Comparison of ENCODE assay signal across 19 cellular contexts in the genomic region with DNA sequence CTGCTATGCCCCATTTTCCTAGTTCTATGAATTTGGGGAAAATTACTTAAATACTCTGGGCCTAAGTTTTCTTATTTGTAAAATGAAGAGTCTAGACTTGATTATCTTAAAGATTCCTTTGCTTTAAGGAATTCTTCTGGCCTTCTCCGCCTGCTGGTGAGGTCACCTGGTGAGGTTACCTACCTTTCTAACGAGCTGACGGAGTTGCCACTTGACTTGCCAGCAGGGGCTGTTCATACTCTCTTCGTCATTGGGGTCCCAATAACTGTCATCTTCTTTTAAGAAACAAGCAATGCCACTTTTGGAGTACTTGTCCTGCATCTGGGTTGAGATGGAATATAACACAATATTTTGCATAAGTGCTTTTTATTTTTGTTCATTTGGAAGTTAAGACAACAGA. TPM values are rescaled to one million over a fixed set of nuclear protein-coding genes. Genes with fewer than 3 reads are reported as not detected.
DNase-seq lines count a peak whose midpoint lies in the region; ATAC-seq and TF ChIP-seq lines count a peak whose summit lies in the region.
"Had no signal": no experiment of that assay in that cellular context is flagged by ENCODE, and none has a peak within 500 bp of the region (broad histone marks: within the 10 kb centered on the region; RNA-seq: fewer than 3 reads in every experiment).

No MANE protein-coding gene starts in this region.

- no peaks in the 10 kb centered on the region for H3K27me3 Mint-ChIP-seq in activated CD8-positive, alpha-beta T cell treated with anti-CD3 and anti-CD28 coated beads, Interleukin-2, amount 10 ng/mL, durations not matched to agents 7 days and 5 days (ENCODE audit: low read depth)
- H3K27me3 Mint-ChIP-seq in activated CD8-positive, alpha-beta T cell treated with anti-CD3 and anti-CD28 coated beads for 36 hours, result no peaks in the 10 kb centered on the region
- H3K27me3 Mint-ChIP-seq in CD8-positive, alpha-beta memory T cell, result no peaks in the 10 kb centered on the region
- peaks cover 11% of the 10 kb centered on the region for H3K27me3 Mint-ChIP-seq in endothelial cell (ENCODE audit: unreplicated experiment)
- H3K27me3 Mint-ChIP-seq: activated B cell treated with CpG ODN at 0.5 μM for 24 hours had no signal

- intact Hi-C loops in activated CD8-positive, alpha-beta T cell treated with anti-CD3 and anti-CD28 coated beads for 36 hours (cut with micrococcal nuclease), result no loop called here
- intact Hi-C loops in psoas muscle (cut with DNase I), result no loop called here

- H3K4me3 Mint-ChIP-seq in activated CD8-positive, alpha-beta T cell treated with anti-CD3 and anti-CD28 coated beads, Interleukin-2, amount 10 ng/mL, durations not matched to agents 7 days and 5 days, result peak overlapping the region; percentile 13
- H3K4me3 Mint-ChIP-seq in activated CD8-positive, alpha-beta T cell treated with anti-CD3 and anti-CD28 coated beads for 36 hours, result no peak overlapping the region
- peak overlapping the region in 3 of 7 donors; percentile 12 to 80 (median 17) for H3K4me3 Mint-ChIP-seq in CD8-positive, alpha-beta memory T cell
- peak overlapping the region; percentile 53 for H3K4me3 Mint-ChIP-seq in endothelial cell (ENCODE audit: unreplicated experiment)
- H3K4me3 Mint-ChIP-seq: activated B cell treated with CpG ODN at 0.5 μM for 24 hours, HFFc6, nephron had no signal

- peaks cover 88% of the 10 kb centered on the region for H3K36me3 Mint-ChIP-seq in activated CD8-positive, alpha-beta T cell treated with anti-CD3 and anti-CD28 coated beads, Interleukin-2, amount 10 ng/mL, durations not matched to agents 7 days and 5 days (ENCODE audit: low read depth)
- peaks cover 62% of the 10 kb centered on the region for H3K36me3 Mint-ChIP-seq in activated CD8-positive, alpha-beta T cell treated with anti-CD3 and anti-CD28 coated beads for 36 hours (ENCODE audit: low read depth)
- peaks cover 30 to 61% (median 45%) of the 10 kb centered on the region in 3 donors for H3K36me3 Mint-ChIP-seq in CD8-positive, alpha-beta memory T cell
- H3K36me3 Mint-ChIP-seq in endothelial cell (ENCODE audit: low read depth, unreplicated experiment), result peaks cover 60% of the 10 kb centered on the region

- no peak for ATAC-seq in activated CD8-positive, alpha-beta T cell treated with anti-CD3 and anti-CD28 coated beads, Interleukin-2, amount 10 ng/mL, durations not matched to agents 7 days and 5 days
- no peak for ATAC-seq in activated CD8-positive, alpha-beta T cell treated with anti-CD3 and anti-CD28 coated beads for 36 hours
- no peak for ATAC-seq in psoas muscle
- ATAC-seq: right cardiac atrium had no signal

- no peaks in the 10 kb centered on the region for H3K9me3 ChIP-seq in CD8-positive, alpha-beta memory T cell (ENCODE audit: low read length)
- H3K9me3 ChIP-seq in skeletal muscle tissue (ENCODE audit: control insufficient read depth in 3 of 3, low read length in 3 of 3) (no peaks in the 10 kb centered on the region), psoas muscle (no peaks in the 10 kb centered on the region)

- 79 to 82% (median 81%) methylated on average over 4 of the region's 4 CpGs for WGBS in psoas muscle, 3 donors

- no peak overlapping the region for H3K4me3 ChIP-seq in CD8-positive, alpha-beta memory T cell (ENCODE audit: low read length)
- H3K4me3 ChIP-seq in skeletal muscle tissue (ENCODE audit: low read length in 3 of 3) (no peak overlapping the region), psoas muscle (no peak overlapping the region)
- H3K4me3 ChIP-seq: PC-9 had no signal

- TF ChIP-seq CTCF in activated CD8-positive, alpha-beta T cell treated with anti-CD3 and anti-CD28 coated beads for 36 hours (IDR thresholded peaks at IDR 0.05), result no peak
- TF ChIP-seq CTCF in endothelial cell (IDR thresholded peaks at IDR 0.05; ENCODE audit: unreplicated experiment), result no peak
- TF ChIP-seq CTCF in psoas muscle (IDR thresholded peaks at IDR 0.05), result no peak

- DNase-seq in activated CD8-positive, alpha-beta T cell treated with anti-CD3 and anti-CD28 coated beads, Interleukin-2, amount 10 ng/mL, durations not matched to agents 7 days and 5 days, result no peak
- DNase-seq in activated CD8-positive, alpha-beta T cell treated with anti-CD3 and anti-CD28 coated beads for 36 hours, result no peak
- DNase-seq in CD8-positive, alpha-beta memory T cell, result no peak
- no peak for DNase-seq in endothelial cell (ENCODE audit: low spot score)
- DNase-seq in DMS53 treated with DMSO at 0.1 percent for 48 hours (lab: John Stamatoyannopoulos, UW; ENCODE audit: unreplicated experiment), result no peak
- DNase-seq in NOMO-1 (lab: John Stamatoyannopoulos, UW; ENCODE audit: unreplicated experiment in 2 of 2), result no peak
- no peak for DNase-seq in psoas muscle
- DNase-seq: ACHN; activated B cell treated with CpG ODN at 0.5 μM for 24 hours; activated effector memory CD4-positive, alpha-beta T cell treated with Interleukin-2 at 50 U/mL for 16 hours; Calu3; GF-D8; HFFc6; NCI-H1436 treated with DMSO at 0.1 percent for 48 hours; PC-9; right cardiac atrium; stimulated activated CD4-positive, alpha-beta T cell treated with anti-CD3 and anti-CD28 coated beads, Interleukin-4, amount 100 ng/mL, for 24 hours had no signal

- H3K27me3 ChIP-seq in CD8-positive, alpha-beta memory T cell (ENCODE audit: insufficient read depth, low read length, poor library complexity, severe bottlenecking), result no peaks in the 10 kb centered on the region
- H3K27me3 ChIP-seq in skeletal muscle tissue (ENCODE audit: control insufficient read depth in 3 of 3, insufficient read depth in 3 of 3, low read length in 3 of 3) (no peaks in the 10 kb centered on the region), psoas muscle (ENCODE audit: insufficient read depth in 3 of 3, low read length in 2 of 3) (no peaks in the 10 kb centered on the region)

- peaks cover 14% of the 10 kb centered on the region for H3K36me3 ChIP-seq in CD8-positive, alpha-beta memory T cell (ENCODE audit: insufficient read depth, low read length)
- H3K36me3 ChIP-seq in skeletal muscle tissue (ENCODE audit: control insufficient read depth in 3 of 3, insufficient read depth in 3 of 3, low read length in 3 of 3) (peaks cover 0 to 7% (median 3%) of the 10 kb centered on the region in 3 donors), psoas muscle (ENCODE audit: insufficient read depth in 1 of 2, low read depth in 1 of 2) (peaks cover 0 to 3% of the 10 kb centered on the region in 2 donors)

- peaks cover 90% of the 10 kb centered on the region for H3K4me1 Mint-ChIP-seq in activated CD8-positive, alpha-beta T cell treated with anti-CD3 and anti-CD28 coated beads, Interleukin-2, amount 10 ng/mL, durations not matched to agents 7 days and 5 days (ENCODE audit: low read depth)
- H3K4me1 Mint-ChIP-seq in activated CD8-positive, alpha-beta T cell treated with anti-CD3 and anti-CD28 coated beads for 36 hours (ENCODE audit: low read depth), result peaks cover 81% of the 10 kb centered on the region
- H3K4me1 Mint-ChIP-seq in CD8-positive, alpha-beta memory T cell, result peaks cover 79 to 94% (median 91%) of the 10 kb centered on the region in 3 donors
- peaks cover 71% of the 10 kb centered on the region for H3K4me1 Mint-ChIP-seq in endothelial cell (ENCODE audit: unreplicated experiment)

- H3K27ac ChIP-seq in CD8-positive, alpha-beta memory T cell (ENCODE audit: low read depth, low read length), result no peak overlapping the region
- peak overlapping the region; percentile 5 for H3K27ac ChIP-seq in skeletal muscle tissue (ENCODE audit: low read depth, low read length)
- H3K27ac ChIP-seq in psoas muscle, result no peak overlapping the region
- H3K27ac ChIP-seq: PC-9 had no signal

- CTCF ChIA-PET in activated CD8-positive, alpha-beta T cell treated with anti-CD3 and anti-CD28 coated beads, Interleukin-2, amount 10 ng/mL, durations not matched to agents 7 days and 5 days (lab: Charles Lee), result interaction anchor here (3.3 to 10.0 kb wide), 2 partner anchors 16 to 79 kb away, joined by 15 to 214 read pairs; no protein-coding TSS in a partner anchor
- CTCF ChIA-PET in activated CD8-positive, alpha-beta T cell treated with anti-CD3 and anti-CD28 coated beads for 36 hours (lab: Charles Lee), result interaction anchor here (1.2 to 6.5 kb wide), 3 partner anchors 11 to 80 kb away, joined by 3 to 78 read pairs (median 4); no protein-coding TSS in a partner anchor
- CTCF ChIA-PET in CD8-positive, alpha-beta memory T cell (lab: Charles Lee), result interaction anchor here (3.3 kb wide), 1 partner anchor 82 kb away, joined by 17 read pairs; no protein-coding TSS in a partner anchor

- no peak overlapping the region for H3K9ac ChIP-seq in skeletal muscle tissue (ENCODE audit: low read depth in 1 of 3, low read length in 3 of 3)

- peak overlapping the region; percentile 77 for H3K27ac Mint-ChIP-seq in activated CD8-positive, alpha-beta T cell treated with anti-CD3 and anti-CD28 coated beads, Interleukin-2, amount 10 ng/mL, durations not matched to agents 7 days and 5 days
- no peak overlapping the region for H3K27ac Mint-ChIP-seq in activated CD8-positive, alpha-beta T cell treated with anti-CD3 and anti-CD28 coated beads for 36 hours
- H3K27ac Mint-ChIP-seq in CD8-positive, alpha-beta memory T cell, result peak overlapping the region; percentile 31 to 91 (median 80)
- H3K27ac Mint-ChIP-seq in endothelial cell (ENCODE audit: unreplicated experiment), result peak overlapping the region; percentile 99
- H3K27ac Mint-ChIP-seq: HFFc6, nephron had no signal

- H3K4me1 ChIP-seq in CD8-positive, alpha-beta memory T cell (ENCODE audit: insufficient read depth, low read length), result peaks cover 90% of the 10 kb centered on the region
- H3K4me1 ChIP-seq in skeletal muscle tissue (ENCODE audit: control insufficient read depth in 3 of 3, insufficient read depth in 3 of 3, low read length in 3 of 3) (peaks cover 21 to 24% (median 22%) of the 10 kb centered on the region in 3 donors), psoas muscle (peaks cover 14% of the 10 kb centered on the region)

- POLR2A ChIA-PET in activated CD8-positive, alpha-beta T cell treated with anti-CD3 and anti-CD28 coated beads, Interleukin-2, amount 10 ng/mL, durations not matched to agents 7 days and 5 days (lab: Charles Lee), result interaction anchor here (1.7 to 2.7 kb wide), 2 partner anchors 11 to 81 kb away, joined by 5 to 9 read pairs; no protein-coding TSS in a partner anchor
- POLR2A ChIA-PET in activated CD8-positive, alpha-beta T cell treated with anti-CD3 and anti-CD28 coated beads for 36 hours (lab: Charles Lee), result interaction anchor here (0.6 to 0.9 kb wide), 2 partner anchors 17 to 44 kb away, joined by 3 read pairs; no protein-coding TSS in a partner anchor
- POLR2A ChIA-PET in CD8-positive, alpha-beta memory T cell (lab: Charles Lee), result no interaction called here

- peaks cover 4% of the 10 kb centered on the region for H3K9me3 Mint-ChIP-seq in activated CD8-positive, alpha-beta T cell treated with anti-CD3 and anti-CD28 coated beads, Interleukin-2, amount 10 ng/mL, durations not matched to agents 7 days and 5 days (ENCODE audit: insufficient read depth)
- H3K9me3 Mint-ChIP-seq in activated CD8-positive, alpha-beta T cell treated with anti-CD3 and anti-CD28 coated beads for 36 hours, result no peaks in the 10 kb centered on the region
- H3K9me3 Mint-ChIP-seq in CD8-positive, alpha-beta memory T cell, result no peaks in the 10 kb centered on the region
- no peaks in the 10 kb centered on the region for H3K9me3 Mint-ChIP-seq in endothelial cell (ENCODE audit: unreplicated experiment)
- H3K9me3 Mint-ChIP-seq: activated B cell treated with CpG ODN at 0.5 μM for 24 hours, HFFc6, nephron had no signal

RNA-seq across cellular contexts. Expression of gene TNFSF10, which starts 8.6 kb away (rescaled TPM):
- 100 to 1,000 TPM; 106 to 108 TPM for total RNA-seq in activated CD8-positive, alpha-beta T cell treated with anti-CD3 and anti-CD28 coated beads, Interleukin-2, amount 10 ng/mL, durations not matched to agents 7 days and 5 days
- total RNA-seq in activated CD8-positive, alpha-beta T cell treated with anti-CD3 and anti-CD28 coated beads for 36 hours, result 10 to 100 TPM; 21.5 to 23.6 TPM
- total RNA-seq in CD8-positive, alpha-beta memory T cell, result 10 to 100 TPM; 38.2 to 41.9 TPM
- polyA plus RNA-seq in CD8-positive, alpha-beta memory T cell, result 48.1 TPM
- total RNA-seq in endothelial cell (ENCODE audit: unreplicated experiment), result 94.1 TPM
- 9.9 TPM for total RNA-seq in skeletal muscle tissue
- 10 to 100 TPM in 2 of 4 donors, 1 to 10 TPM in 2; 5.5 to 18.6 (median 9.2) TPM for total RNA-seq in psoas muscle
- polyA plus RNA-seq in psoas muscle, result 10 to 100 TPM in 2 of 3 donors, 1 to 10 TPM in 1; 9.8 to 17.6 (median 10.3) TPM
